Comparison of ENCODE assay signal across 8 cellular contexts in genomic region chr1:43414634-43415223, GRCh38. TPM values are rescaled to one million over a fixed set of nuclear protein-coding genes. Genes with fewer than 3 reads are reported as not detected.
DNase-seq lines count a peak whose midpoint lies in the region; ATAC-seq and TF ChIP-seq lines count a peak whose summit lies in the region.

No MANE protein-coding gene starts in this region.

- peaks cover 0 to 1% (median 0%) of the 10 kb centered on the region in 3 donors for H3K27me3 Mint-ChIP-seq in immature natural killer cell (ENCODE audit: low read depth in 3 of 3)

- ATAC-seq in HG02852 (IDR thresholded peaks at IDR 0.05; ENCODE audit: unreplicated experiment): no peak
- no peak for ATAC-seq in HG03469 (IDR thresholded peaks at IDR 0.05; ENCODE audit: unreplicated experiment)

- no peaks in the 10 kb centered on the region for H3K9me3 Mint-ChIP-seq in immature natural killer cell

- TF ChIP-seq CTCF in astrocyte of the cerebellum (IDR thresholded peaks at IDR 0.05; ENCODE audit: low read depth, low read length, missing control alignments): peak; percentile 69

- DNase-seq in GF-D8 (lab: John Stamatoyannopoulos, UW): peak; percentile 4
- peak; percentile 43 for DNase-seq in NCI-H128 (lab: John Stamatoyannopoulos, UW; ENCODE audit: unreplicated experiment)
- DNase-seq in T-helper 22 cell (ENCODE audit: low read depth): peak; percentile 21
- DNase-seq in astrocyte of the cerebellum (ENCODE audit: low read depth): peak; percentile 18
- peak; percentile 53 to 66 (median 58) for DNase-seq in immature natural killer cell
- DNase-seq in stimulated activated CD4-positive, alpha-beta T cell treated with anti-CD3 and anti-CD28 coated beads, Interleukin-1b, Interleukin-23, amount 100 ng/mL, for 4 hours (ENCODE audit: low read depth in 2 of 2): peak; percentile 48 to 62

- H3K4me3 Mint-ChIP-seq in immature natural killer cell: no peak overlapping the region

- H3K4me3 ChIP-seq in astrocyte of the cerebellum (ENCODE audit: low read depth, low read length): no peak overlapping the region

- no peaks in the 10 kb centered on the region for H3K4me1 Mint-ChIP-seq in immature natural killer cell

- H3K36me3 Mint-ChIP-seq in immature natural killer cell: peaks cover 6 to 16% (median 7%) of the 10 kb centered on the region in 3 donors

- in situ Hi-C loops in astrocyte of the cerebellum (cut with HindIII; ENCODE audit: low sequenced_read_pairs): no loop called here

- peak overlapping the region in 2 of 6 donors; percentile 27 to 33 for H3K27ac Mint-ChIP-seq in immature natural killer cell

RNA-seq across cellular contexts. Expression of gene SZT2, which starts 25.0 kb away (rescaled TPM):
- 1 to 10 TPM; 3.4 to 8.3 (median 4.5) TPM for polyA plus RNA-seq in immature natural killer cell

RNA-seq across cellular contexts. Expression of gene MED8, which starts 25.1 kb away (rescaled TPM):
- polyA plus RNA-seq in immature natural killer cell: 10 to 100 TPM; 24.8 to 43.3 (median 31.4) TPM

RNA-seq across cellular contexts. Expression of gene HYI, which starts 39.0 kb away (rescaled TPM):
- 1 to 10 TPM; 1.6 to 8.3 (median 4.5) TPM for polyA plus RNA-seq in immature natural killer cell

RNA-seq across cellular contexts. Expression of gene ELOVL1, which starts 46.9 kb away (rescaled TPM):
- 100 to 1,000 TPM in 2 of 3 donors, 10 to 100 TPM in 1; 99.8 to 189 (median 113) TPM for polyA plus RNA-seq in immature natural killer cell

RNA-seq across cellular contexts. Expression of gene CDC20, which starts 55.9 kb away (rescaled TPM):
- polyA plus RNA-seq in immature natural killer cell: 1 to 10 TPM in 2 of 3 donors, under 1 TPM in 1; 0.69 to 4.0 (median 3.0) TPM

Comparison
In these comparisons a context has a peak if more than half of its experiments do, and no peak if none do; other contexts are left out.
1. DNase-seq: peak in every context shown above with its lines; median percentile 58 in immature natural killer cell; 55 in stimulated activated CD4-positive, alpha-beta T cell treated with anti-CD3 and anti-CD28 coated beads, Interleukin-1b, Interleukin-23, amount 100 ng/mL, for 4 hours; 43 in NCI-H128; 21 in T-helper 22 cell; 18 in astrocyte of the cerebellum; 4 in GF-D8.